Comparison of ENCODE assay signal across 12 cellular contexts in the genomic region with DNA sequence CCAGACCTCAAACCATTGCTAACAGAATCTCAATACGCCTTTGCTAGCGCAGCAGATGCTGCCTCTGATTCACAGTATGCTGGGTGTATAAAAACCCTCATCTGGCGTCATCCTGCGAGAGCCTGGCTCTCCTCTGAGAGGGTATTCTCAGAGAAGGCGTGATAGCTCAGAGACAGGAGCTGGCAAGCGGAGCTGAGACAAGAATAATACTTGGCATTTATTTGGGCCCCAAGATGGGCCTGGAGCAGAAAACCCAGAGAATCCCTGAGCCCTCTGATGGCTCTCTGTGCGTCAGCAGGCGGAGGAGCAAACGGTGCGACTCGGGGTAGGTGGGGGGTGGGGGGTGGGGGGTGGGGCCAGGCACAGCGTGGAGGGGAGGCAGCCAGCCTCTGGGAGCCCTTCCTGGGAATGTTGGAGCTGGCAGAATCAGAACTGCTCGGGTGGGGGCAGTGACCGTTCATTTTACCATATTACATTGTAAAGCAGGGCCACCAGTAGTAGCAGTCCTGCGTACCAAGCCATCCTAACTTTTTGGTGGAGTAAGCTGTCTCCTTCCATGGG. TPM values are rescaled to one million over a fixed set of nuclear protein-coding genes. Genes with fewer than 3 reads are reported as not detected.
DNase-seq lines count a peak whose midpoint lies in the region; ATAC-seq and TF ChIP-seq lines count a peak whose summit lies in the region.
"Had no signal": no experiment of that assay in that cellular context is flagged by ENCODE, and none has a peak within 500 bp of the region (broad histone marks: within the 10 kb centered on the region; RNA-seq: fewer than 3 reads in every experiment).

No MANE protein-coding gene starts in this region.

- WGBS in SK-N-SH (ENCODE audit: low lambda C conversion rate) = 43% methylated on average over 7 of the region's 15 CpGs

- TF ChIP-seq EP300 in SK-N-SH (IDR thresholded peaks at IDR 0.05; ENCODE audit: borderline replicate concordance in 1 of 2, low read depth in 1 of 2, low read length in 1 of 2) = 0 out of 4 replicates have a peak, but pooled peaks of 1 of the 2 experiments have one; percentile 46

- H3K27ac Mint-ChIP-seq in neural progenitor cell = peak overlapping the region; percentile 62

- TF ChIP-seq CTCF in SK-N-SH (IDR thresholded peaks at IDR 0.05) (no peak), neural progenitor cell (IDR thresholded peaks at IDR 0.05) (no peak)

- peak overlapping the region in 1 of 2 experiments; percentile 78; a peak in 2 of 4 replicates for H3K27ac ChIP-seq in SK-N-SH (ENCODE audit: low read depth in 2 of 2, low read length in 1 of 2)
- H3K27ac ChIP-seq in neural progenitor cell = no peak overlapping the region
- H3K27ac ChIP-seq: spleen, thyroid gland had no signal

- intact Hi-C loops in head of caudate nucleus (cut with DNase I) = no loop called here

- H3K36me3 ChIP-seq in SK-N-SH (replicated peaks in 1 of 2; ENCODE audit: control insufficient read depth in 1 of 2, insufficient read depth in 2 of 2, low read length in 1 of 2) = no peaks in the 10 kb centered on the region
- no peaks in the 10 kb centered on the region for H3K36me3 ChIP-seq in neural progenitor cell
- H3K36me3 ChIP-seq: spleen, thyroid gland had no signal

- no peak for ATAC-seq in HG03442 (IDR thresholded peaks at IDR 0.05; ENCODE audit: unreplicated experiment)

- peaks cover 17% of the 10 kb centered on the region for H3K4me1 Mint-ChIP-seq in neural progenitor cell
- H3K4me1 Mint-ChIP-seq: CD4-positive, CD25-positive, alpha-beta regulatory T cell had no signal

- H3K9ac ChIP-seq in SK-N-SH = no peak overlapping the region
- no peak overlapping the region for H3K9ac ChIP-seq in neural progenitor cell

- no peaks in the 10 kb centered on the region for H3K79me2 ChIP-seq in SK-N-SH (ENCODE audit: insufficient read depth)
- no peaks in the 10 kb centered on the region for H3K79me2 ChIP-seq in neural progenitor cell (ENCODE audit: low read depth)

- H3K9me3 Mint-ChIP-seq in neural progenitor cell = no peaks in the 10 kb centered on the region

- H3K9me3 ChIP-seq in SK-N-SH = no peaks in the 10 kb centered on the region
- H3K9me3 ChIP-seq in neural progenitor cell (ENCODE audit: low read depth) = no peaks in the 10 kb centered on the region
- H3K9me3 ChIP-seq: spleen, thyroid gland had no signal

- H3K36me3 Mint-ChIP-seq in neural progenitor cell = no peaks in the 10 kb centered on the region
- H3K36me3 Mint-ChIP-seq: CD4-positive, CD25-positive, alpha-beta regulatory T cell had no signal

- H3K4me1 ChIP-seq in SK-N-SH (ENCODE audit: control insufficient read depth in 1 of 2, insufficient read depth in 2 of 2, low read depth in 1 of 2, low read length in 1 of 2) (peaks cover 0 to 26% of the 10 kb centered on the region in 2 experiments; a peak in 2 of 4 replicates), neural progenitor cell (peaks cover 11% of the 10 kb centered on the region)
- H3K4me1 ChIP-seq: spleen, thyroid gland had no signal

- H3K27me3 Mint-ChIP-seq in neural progenitor cell (ENCODE audit: insufficient read depth, low read depth) = peaks cover 27% of the 10 kb centered on the region

- no peak overlapping the region for H2AFZ ChIP-seq in SK-N-SH (ENCODE audit: low read depth)
- peak overlapping the region; percentile 89 for H2AFZ ChIP-seq in neural progenitor cell (replicated peaks)

- DNase-seq in AG20443 (ENCODE audit: low spot score) (peak; percentile 66), SK-N-SH (peak; percentile 77), head of caudate nucleus (peak in 35 of 42 donors; percentile 24 to 87 (median 57)), neural progenitor cell (ENCODE audit: low spot score) (peak; percentile 23), RKO (ENCODE audit: low spot score) (no peak)
- DNase-seq in stimulated activated CD4-positive, alpha-beta T cell treated with anti-CD3 and anti-CD28 coated beads, Interleukin-12 subunit alpha, Interleukin-12 subunit beta, amount 100 ng/mL, for 4 hours = no peak
- no peak for DNase-seq in stimulated activated CD4-positive, alpha-beta T cell treated with anti-CD3 and anti-CD28 coated beads, Interleukin-2, amount 100 ng/mL, for 48 hours
- DNase-seq: CD4-positive, CD25-positive, alpha-beta regulatory T cell; spleen; thyroid gland had no signal

- peak overlapping the region in 1 of 2 experiments; percentile 6; a peak in 1 of 4 replicates for H3K4me3 ChIP-seq in SK-N-SH (ENCODE audit: low read depth in 2 of 2, low read length in 1 of 2)
- H3K4me3 ChIP-seq in neural progenitor cell = no peak overlapping the region
- H3K4me3 ChIP-seq: spleen, thyroid gland had no signal

- H3K27me3 ChIP-seq in SK-N-SH (ENCODE audit: insufficient read depth) (no peaks in the 10 kb centered on the region), neural progenitor cell (peaks cover 29% of the 10 kb centered on the region)

- TF ChIP-seq RAD21 in SK-N-SH (IDR thresholded peaks at IDR 0.05; ENCODE audit: low read length) = peak; percentile 17; the same call in 1 of the 2 replicates

- POLR2A ChIA-PET in SK-N-SH (lab: Yijun Ruan, JAX) = interaction anchor here (0.6 to 2.7 kb wide), 5 partner anchors 12 to 116 kb away, joined by 3 to 24 read pairs (median 6); partner anchors contain the start of genes CELF3, MRPL9 and SNX27

- H4K20me1 ChIP-seq in SK-N-SH (ENCODE audit: insufficient read depth) = no peaks in the 10 kb centered on the region
- no peaks in the 10 kb centered on the region for H4K20me1 ChIP-seq in neural progenitor cell (ENCODE audit: low read depth)

- peak overlapping the region; percentile 52 for H3K4me3 Mint-ChIP-seq in neural progenitor cell
- H3K4me3 Mint-ChIP-seq: CD4-positive, CD25-positive, alpha-beta regulatory T cell had no signal

- H3K4me2 ChIP-seq in SK-N-SH (no peak overlapping the region), neural progenitor cell (peak overlapping the region; percentile 54)

- H3F3A ChIP-seq in SK-N-SH (replicated peaks; ENCODE audit: insufficient read depth) = no peaks in the 10 kb centered on the region
- peaks cover 4% of the 10 kb centered on the region for H3F3A ChIP-seq in neural progenitor cell (ENCODE audit: low read depth)

- H3K9me2 ChIP-seq in SK-N-SH = no peaks in the 10 kb centered on the region

- CTCF ChIA-PET in SK-N-SH (lab: Yijun Ruan, JAX) = interaction anchor here (0.8 to 4.9 kb wide), 13 partner anchors 8 to 1541 kb away, joined by 3 to 54 read pairs (median 5); partner anchors contain the start of genes CELF3 and MRPL9

TF ChIP-seq in SK-N-SH, 30 proteins besides CTCF, POLR2A, EP300 and RAD21:
- peak; percentile 16; the same call in 1 of the 2 replicates for TF ChIP-seq SMC3 (IDR thresholded peaks at IDR 0.05; ENCODE audit: low read depth, low read length)
- TF ChIP-seq FOXM1 (IDR thresholded peaks at IDR 0.05; ENCODE audit: low read depth) = no peak
- TF ChIP-seq CHD2 (IDR thresholded peaks at IDR 0.05; ENCODE audit: low read length, partially characterized antibody) = peak; percentile 14
TF ChIP-seq in SK-N-SH: peak in this region for 2.

RNA-seq across cellular contexts. Expression of gene RIIAD1, which starts 6.9 kb away (rescaled TPM):
- polyA plus RNA-seq in SK-N-SH (2012; rRNA removed) = not detected in 2 replicates
- polyA plus RNA-seq in SK-N-SH (2012; cell fraction: cytosol; rRNA removed) = not detected in 2 replicates
- not detected in 2 replicates for polyA plus RNA-seq in SK-N-SH (2012; cell fraction: nucleus; rRNA removed)
- not detected in 2 replicates for total RNA-seq in neural progenitor cell (ENCODE audit: low replicate concordance)
- total RNA-seq: CD4-positive, CD25-positive, alpha-beta regulatory T cell; thyroid gland had no signal
- polyA plus RNA-seq: CD4-positive, CD25-positive, alpha-beta regulatory T cell; esophagus; spleen had no signal

RNA-seq across cellular contexts. Expression of gene CELF3, which starts 11.6 kb away (rescaled TPM):
- 0.25 and 0.65 TPM in 2 replicates for polyA plus RNA-seq in SK-N-SH (2012; rRNA removed)
- polyA plus RNA-seq in SK-N-SH (2012; cell fraction: cytosol; rRNA removed) = 0.49 and 0.84 TPM in 2 replicates
- 1.3 and 2.3 TPM in 2 replicates for polyA plus RNA-seq in SK-N-SH (2012; cell fraction: nucleus; rRNA removed)
- total RNA-seq in neural progenitor cell (ENCODE audit: low replicate concordance) = 0.17 and 1.1 TPM in 2 replicates
- total RNA-seq: CD4-positive, CD25-positive, alpha-beta regulatory T cell had no signal
- polyA plus RNA-seq: CD4-positive, CD25-positive, alpha-beta regulatory T cell had no signal

RNA-seq across cellular contexts. Expression of gene MRPL9, which starts 35.1 kb away (rescaled TPM):
- polyA plus RNA-seq in SK-N-SH (2012; rRNA removed) = 76.2 and 87.5 TPM in 2 replicates
- polyA plus RNA-seq in SK-N-SH (2012; cell fraction: cytosol; rRNA removed) = 79.0 and 80.5 TPM in 2 replicates
- 62.5 and 85.0 TPM in 2 replicates for polyA plus RNA-seq in SK-N-SH (2012; cell fraction: nucleus; rRNA removed)
- 86.4 and 91.0 TPM in 2 replicates for total RNA-seq in neural progenitor cell (ENCODE audit: low replicate concordance)

Comparison
In these comparisons a context has a peak if more than half of its experiments do, and no peak if none do; other contexts are left out.
1. DNase-seq: peak in AG20443 (single experiment), SK-N-SH (single experiment), head of caudate nucleus (35 of 42) and neural progenitor cell (single experiment); none in RKO (single experiment), stimulated activated CD4-positive, alpha-beta T cell treated with anti-CD3 and anti-CD28 coated beads, Interleukin-12 subunit alpha, Interleukin-12 subunit beta, amount 100 ng/mL, for 4 hours (single experiment) and stimulated activated CD4-positive, alpha-beta T cell treated with anti-CD3 and anti-CD28 coated beads, Interleukin-2, amount 100 ng/mL, for 48 hours (0 of 2).